ENCODE assay signal across 13 cellular contexts in genomic region chr12:121300083-121300819, GRCh38. TPM values are rescaled to one million over a fixed set of nuclear protein-coding genes. Genes with fewer than 3 reads are reported as not detected.
DNase-seq lines count a peak whose midpoint lies in the region; ATAC-seq, FAIRE-seq and TF ChIP-seq lines count a peak whose summit lies in the region.
"Had no signal": no experiment of that assay in that cellular context is flagged by ENCODE, and none has a peak within 500 bp of the region (broad histone marks: within the 10 kb centered on the region; RNA-seq: fewer than 3 reads in every experiment).

No MANE protein-coding gene starts in this region.

- H3K4me2 ChIP-seq in MM.1S (ENCODE audit: low read depth, low read length) (peak overlapping the region; percentile 21; the same call in 1 of the 2 replicates), OCI-LY3 (ENCODE audit: low read length) (peak overlapping the region; percentile 14), neural cell (ENCODE audit: low read length) (no peak overlapping the region)

- no peak for FAIRE-seq in pancreas (lab: Jason Lieb, UNC)
- FAIRE-seq: astrocyte, RCC 7860 had no signal

- peaks cover 11% of the 10 kb centered on the region for H3K79me2 ChIP-seq in MM.1S (ENCODE audit: low read length)
- H3K79me2 ChIP-seq in OCI-LY3 (ENCODE audit: low read length): peaks cover 12% of the 10 kb centered on the region
- peaks cover 7% of the 10 kb centered on the region for H3K79me2 ChIP-seq in neural cell (replicated peaks; ENCODE audit: insufficient read depth, low read length)

- intact Hi-C loops in pancreas (cut with DNase I): no loop called here

- WGBS in pancreas, 2 donors: 58 to 59% methylated on average over 4 of the region's 4 CpGs

- TF ChIP-seq EP300 in neural cell (conservative IDR thresholded peaks at IDR 0.05; ENCODE audit: poor library complexity, severe bottlenecking): no peak

- TF ChIP-seq CTCF in MM.1S (IDR thresholded peaks at IDR 0.05; ENCODE audit: low read length) (no peak), OCI-LY3 (IDR thresholded peaks at IDR 0.05; ENCODE audit: low read depth, low read length) (no peak), neural cell (IDR thresholded peaks at IDR 0.05; ENCODE audit: poor library complexity, severe bottlenecking) (no peak), endothelial cell (IDR thresholded peaks at IDR 0.05; ENCODE audit: unreplicated experiment) (no peak), pancreas (IDR thresholded peaks at IDR 0.05) (no peak)

- H3K36me3 ChIP-seq in MM.1S (replicated peaks; ENCODE audit: insufficient read depth, low read length) (no peaks in the 10 kb centered on the region), OCI-LY3 (replicated peaks; ENCODE audit: low read depth, low read length) (no peaks in the 10 kb centered on the region), neural cell (ENCODE audit: insufficient read depth, low read length) (no peaks in the 10 kb centered on the region), pancreas (no peaks in the 10 kb centered on the region)

- H4K20me1 ChIP-seq in MM.1S (ENCODE audit: insufficient read depth, low read length): no peaks in the 10 kb centered on the region
- no peaks in the 10 kb centered on the region for H4K20me1 ChIP-seq in OCI-LY3 (ENCODE audit: insufficient read depth, low read length)
- H4K20me1 ChIP-seq in neural cell (ENCODE audit: insufficient read depth): no peaks in the 10 kb centered on the region

- peaks cover 11% of the 10 kb centered on the region for H3K4me1 ChIP-seq in MM.1S (ENCODE audit: low read length)
- H3K4me1 ChIP-seq in OCI-LY3 (ENCODE audit: low read length): peaks cover 10% of the 10 kb centered on the region
- H3K4me1 ChIP-seq in pancreas: peaks cover 0 to 12% (median 0%) of the 10 kb centered on the region in 3 donors

- H3K9me3 ChIP-seq in MM.1S (replicated peaks; ENCODE audit: insufficient read depth, low read length): no peaks in the 10 kb centered on the region
- no peaks in the 10 kb centered on the region for H3K9me3 ChIP-seq in OCI-LY3 (ENCODE audit: insufficient read depth, low read length)
- no peaks in the 10 kb centered on the region for H3K9me3 ChIP-seq in neural cell (ENCODE audit: low read length)
- no peaks in the 10 kb centered on the region for H3K9me3 ChIP-seq in pancreas

- H3K9ac ChIP-seq in MM.1S (ENCODE audit: low read length): no peak overlapping the region
- no peak overlapping the region for H3K9ac ChIP-seq in OCI-LY3 (ENCODE audit: low read length)
- no peak overlapping the region for H3K9ac ChIP-seq in neural cell (ENCODE audit: low read length)

- H3K27me3 ChIP-seq in MM.1S (replicated peaks; ENCODE audit: insufficient read depth, low read length) (no peaks in the 10 kb centered on the region), OCI-LY3 (ENCODE audit: low read depth, low read length) (peaks cover 8% of the 10 kb centered on the region), neural cell (ENCODE audit: insufficient read depth, low read depth, low read length) (no peaks in the 10 kb centered on the region), pancreas (no peaks in the 10 kb centered on the region)

- H3K27ac ChIP-seq in MM.1S (ENCODE audit: low read length) (0 out of 2 replicates have a peak overlapping the region, but pooled peaks have one; percentile 3), OCI-LY3 (ENCODE audit: low read length) (no peak overlapping the region), neural cell (ENCODE audit: low read length) (no peak overlapping the region), pancreas (no peak overlapping the region)

- H3K4me3 Mint-ChIP-seq in endothelial cell (ENCODE audit: unreplicated experiment): no peak overlapping the region

- no peak overlapping the region for H3K27ac Mint-ChIP-seq in endothelial cell (ENCODE audit: unreplicated experiment)

- peaks cover 4% of the 10 kb centered on the region for H3K27me3 Mint-ChIP-seq in endothelial cell (ENCODE audit: unreplicated experiment)

- H3K9me2 ChIP-seq in MM.1S (replicated peaks; ENCODE audit: insufficient read depth, low read length) (no peaks in the 10 kb centered on the region), neural cell (ENCODE audit: insufficient read depth, low read length) (no peaks in the 10 kb centered on the region)

- ATAC-seq in GM18868 (IDR thresholded peaks at IDR 0.05; ENCODE audit: unreplicated experiment): no peak
- no peak for ATAC-seq in HG03469 (IDR thresholded peaks at IDR 0.05; ENCODE audit: unreplicated experiment)
- ATAC-seq in pancreas: no peak

- H3K4me1 Mint-ChIP-seq in endothelial cell (ENCODE audit: unreplicated experiment): peaks cover 20% of the 10 kb centered on the region

- H3K4me3 ChIP-seq in MM.1S (ENCODE audit: low read length) (no peak overlapping the region), OCI-LY3 (ENCODE audit: low read length) (no peak overlapping the region), neural cell (ENCODE audit: low read length) (peak overlapping the region; percentile 8), pancreas (no peak overlapping the region)

- H3K9me3 Mint-ChIP-seq in endothelial cell (ENCODE audit: unreplicated experiment): no peaks in the 10 kb centered on the region

- no peak overlapping the region for H2AFZ ChIP-seq in MM.1S (ENCODE audit: low read length)
- no peak overlapping the region for H2AFZ ChIP-seq in OCI-LY3 (ENCODE audit: low read depth, low read length)
- no peak overlapping the region for H2AFZ ChIP-seq in neural cell (ENCODE audit: low read depth, low read length)

- no peaks in the 10 kb centered on the region for H3K36me3 Mint-ChIP-seq in endothelial cell (ENCODE audit: low read depth, unreplicated experiment)

- H3F3A ChIP-seq in MM.1S (ENCODE audit: insufficient read depth, low read length): peaks cover 11% of the 10 kb centered on the region
- H3F3A ChIP-seq in neural cell (ENCODE audit: insufficient read depth, low read length, poor library complexity, severe bottlenecking): no peaks in the 10 kb centered on the region

- TF ChIP-seq RAD21 in neural cell (conservative IDR thresholded peaks at IDR 0.05): no peak

- DNase-seq in DMS153 treated with DMSO at 0.1 percent for 48 hours (lab: John Stamatoyannopoulos, UW; ENCODE audit: unreplicated experiment) (peak; percentile 55), MM.1S (no peak), endothelial cell (ENCODE audit: low spot score) (no peak), pancreas (no peak)
- DNase-seq: GDM1, hypothalamus, NCI-H446 treated with DMSO at 0.1 percent for 48 hours had no signal

TF ChIP-seq in neural cell, 6 proteins besides CTCF, POLR2A, EP300 and RAD21:
- no peak for TF ChIP-seq SMC3 (conservative IDR thresholded peaks at IDR 0.05; ENCODE audit: poor library complexity)
- TF ChIP-seq EZH2 (IDR thresholded peaks at IDR 0.05; ENCODE audit: borderline replicate concordance, insufficient read depth, low read length, poor library complexity, severe bottlenecking): no peak
- no peak for TF ChIP-seq TAF1 (IDR thresholded peaks at IDR 0.05; ENCODE audit: low read depth)
- no peak for TF ChIP-seq REST (IDR thresholded peaks at IDR 0.05; ENCODE audit: borderline replicate concordance)
- no peak for TF ChIP-seq POLR2AphosphoS5 (IDR thresholded peaks at IDR 0.05)
- no peak for TF ChIP-seq MXI1 (conservative IDR thresholded peaks at IDR 0.05; ENCODE audit: poor library complexity, severe bottlenecking)

RNA-seq across cellular contexts. Expression of gene CAMKK2, which starts 3.7 kb away (rescaled TPM):
- polyA plus RNA-seq in neural cell (29.2 and 38.0 TPM in 2 replicates), pancreas (10 to 100 TPM in 1 of 2 donors, 1 to 10 TPM in 1; 9.6 to 15.4 TPM)
- 28.5 and 32.4 TPM in 2 replicates for polyA minus RNA-seq in neural cell
- total RNA-seq in endothelial cell (ENCODE audit: unreplicated experiment) (44.5 TPM), pancreas (10 to 100 TPM in 5 of 6 donors, 1 to 10 TPM in 1; 9.3 to 26.7 (median 13.0) TPM)

RNA-seq across cellular contexts. Expression of gene ANAPC5, which starts 52.0 kb away (rescaled TPM):
- polyA plus RNA-seq in neural cell (199 and 272 TPM in 2 replicates), pancreas (100 to 1,000 TPM; 135 to 183 TPM)
- polyA minus RNA-seq in neural cell: 158 and 178 TPM in 2 replicates
- total RNA-seq in endothelial cell (ENCODE audit: unreplicated experiment) (68.7 TPM), pancreas (10 to 100 TPM; 58.0 to 90.4 (median 72.7) TPM)
